ENCODE assay signal across 26 cellular contexts in the genomic region with DNA sequence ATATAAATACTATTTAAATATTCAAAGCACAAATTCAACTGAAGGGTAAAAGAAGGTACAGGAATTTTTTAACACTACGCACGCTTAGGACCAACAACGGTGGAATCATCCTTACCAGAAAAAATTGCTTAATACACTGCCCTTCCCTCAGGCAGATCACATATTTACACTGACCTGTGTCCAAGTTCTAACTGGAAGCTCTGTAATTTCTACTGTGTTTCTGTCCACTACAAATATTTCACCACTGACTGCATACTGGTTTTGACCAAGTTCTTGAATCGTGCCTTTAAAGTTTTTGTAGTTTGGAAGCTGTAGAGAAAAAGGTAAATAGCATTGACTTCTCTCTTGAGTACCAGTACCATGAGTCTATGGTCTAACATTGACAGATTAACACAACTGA.
"Had no signal": no experiment of that assay in that cellular context is flagged by ENCODE, and none has a peak within 500 bp of the region (broad histone marks: within the 10 kb centered on the region; RNA-seq: fewer than 3 reads in every experiment).

No MANE protein-coding gene starts in this region.

- H3K27ac ChIP-seq: esophagus muscularis mucosa, foreskin keratinocyte, heart left ventricle, left ventricle myocardium inferior, neural progenitor cell, parathyroid adenoma, psoas muscle, tibial nerve, WERI-Rb-1 had no signal

- H3K9me3 Mint-ChIP-seq: activated naive CD4-positive, alpha-beta T cell treated with anti-CD3 and anti-CD28 coated beads, Interleukin-2, amount 50 U/mL, for 24 hours; activated T-helper 2 cell treated with anti-CD3 and anti-CD28 coated beads, Interferon-gamma antibody, Interleukin-2, Interleukin-4, amounts not matched to agents 10 μg/mL and 5 μg/mL and 100 μg/mL, durations not matched to agents 14 hours and 24 hours and 36 hours; naive B cell; neural progenitor cell; stimulated activated naive B cell treated with anti-CD40 and anti-IgM and Interleukin-4, amounts not matched to agents 10 μg/mL and 1 μg/mL and 100 μg/mL, for 72 hours had no signal

- H3K4me3 ChIP-seq: esophagus muscularis mucosa, heart left ventricle, left ventricle myocardium inferior, neural progenitor cell, psoas muscle, tibial nerve had no signal

- H3K9me3 ChIP-seq: esophagus muscularis mucosa, heart left ventricle, left ventricle myocardium inferior, psoas muscle, tibial nerve had no signal

- H3K27me3 ChIP-seq: esophagus muscularis mucosa, foreskin keratinocyte, heart left ventricle, neural progenitor cell, tibial nerve had no signal

- H3K4me1 ChIP-seq: esophagus muscularis mucosa, heart left ventricle, left ventricle myocardium inferior, neural progenitor cell, parathyroid adenoma, psoas muscle, tibial nerve had no signal

- ATAC-seq: heart left ventricle; psoas muscle; SK-N-SH treated with all-trans-retinoic acid at 6 μM for 48 hours; stimulated activated naive B cell treated with anti-CD40 and anti-IgM and Interleukin-4, amounts not matched to agents 10 μg/mL and 1 μg/mL and 100 μg/mL, for 72 hours; T-helper 17 cell had no signal

- H3K4me3 Mint-ChIP-seq: activated naive CD4-positive, alpha-beta T cell treated with anti-CD3 and anti-CD28 coated beads, Interleukin-2, amount 50 U/mL, for 24 hours; mesothelial cell of epicardium; naive B cell; neural progenitor cell; stimulated activated naive B cell treated with anti-CD40 and anti-IgM and Interleukin-4, amounts not matched to agents 10 μg/mL and 1 μg/mL and 100 μg/mL, for 72 hours; T-helper 17 cell had no signal

- H3K27me3 Mint-ChIP-seq: activated naive CD4-positive, alpha-beta T cell treated with anti-CD3 and anti-CD28 coated beads, Interleukin-2, amount 50 U/mL, for 24 hours; naive B cell; stimulated activated naive B cell treated with anti-CD40 and anti-IgM and Interleukin-4, amounts not matched to agents 10 μg/mL and 1 μg/mL and 100 μg/mL, for 72 hours; T-helper 17 cell had no signal

- H3K27ac Mint-ChIP-seq: mesothelial cell of epicardium, neural progenitor cell had no signal

- DNase-seq: activated CD4-positive, alpha-beta T cell treated with anti-CD3 and anti-CD28 coated beads, Interleukin-2, amount 50 U/mL, for 1 hour; activated CD4-positive, CD25-positive, alpha-beta regulatory T cell treated with anti-CD3 and anti-CD28 coated beads, Interleukin-2, amount 50 U/mL, for 72 hours; activated T-cell treated with anti-CD3 and anti-CD28 coated beads for 4 hours; anterior cingulate cortex; dermis blood vessel endothelial cell; effector CD4-positive, alpha-beta T cell; heart left ventricle; left ventricle myocardium inferior; naive B cell; occipital lobe; psoas muscle; stimulated activated CD4-positive, alpha-beta T cell treated with anti-CD3 and anti-CD28 coated beads, Interleukin-15, amount 100 ng/mL, for 24 hours; stimulated activated CD4-positive, alpha-beta T cell treated with anti-CD3 and anti-CD28 coated beads, Interleukin-2, amount 100 ng/mL, for 24 hours; stimulated activated naive B cell treated with anti-CD40 and anti-IgM and Interleukin-4, amounts not matched to agents 10 μg/mL and 1 μg/mL and 100 μg/mL, for 72 hours; T-helper 17 cell; T1000; WERI-Rb-1 had no signal

- H3K4me1 Mint-ChIP-seq: naive B cell, neural progenitor cell had no signal
